1 cellular context compared by ENCODE assay signal in the genomic region with DNA sequence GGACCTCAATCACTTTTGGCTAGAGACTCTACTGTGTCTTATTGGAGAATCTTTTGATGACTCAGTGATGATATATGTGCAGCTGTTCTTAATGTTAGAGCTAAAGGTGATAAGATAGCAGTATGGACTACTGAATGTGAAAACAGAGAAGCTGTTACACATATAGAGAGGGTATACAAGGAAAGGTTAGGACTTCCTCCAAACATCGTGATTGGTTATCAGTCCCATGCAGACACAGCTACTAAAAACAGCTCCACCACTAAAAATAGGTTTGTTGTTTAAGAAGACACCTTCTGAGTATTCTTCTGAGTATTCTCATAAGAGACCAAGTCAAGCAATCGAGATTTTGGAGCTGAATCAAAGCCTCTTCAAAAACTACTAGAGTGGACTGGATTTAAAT.
TF ChIP-seq lines count a peak whose summit lies in the region.

No MANE protein-coding gene starts in this region.

TF ChIP-seq in K562, 482 proteins besides CTCF, POLR2A, EP300 and RAD21 (continued from another document and continues in another):
- TF ChIP-seq, protein P1, sequence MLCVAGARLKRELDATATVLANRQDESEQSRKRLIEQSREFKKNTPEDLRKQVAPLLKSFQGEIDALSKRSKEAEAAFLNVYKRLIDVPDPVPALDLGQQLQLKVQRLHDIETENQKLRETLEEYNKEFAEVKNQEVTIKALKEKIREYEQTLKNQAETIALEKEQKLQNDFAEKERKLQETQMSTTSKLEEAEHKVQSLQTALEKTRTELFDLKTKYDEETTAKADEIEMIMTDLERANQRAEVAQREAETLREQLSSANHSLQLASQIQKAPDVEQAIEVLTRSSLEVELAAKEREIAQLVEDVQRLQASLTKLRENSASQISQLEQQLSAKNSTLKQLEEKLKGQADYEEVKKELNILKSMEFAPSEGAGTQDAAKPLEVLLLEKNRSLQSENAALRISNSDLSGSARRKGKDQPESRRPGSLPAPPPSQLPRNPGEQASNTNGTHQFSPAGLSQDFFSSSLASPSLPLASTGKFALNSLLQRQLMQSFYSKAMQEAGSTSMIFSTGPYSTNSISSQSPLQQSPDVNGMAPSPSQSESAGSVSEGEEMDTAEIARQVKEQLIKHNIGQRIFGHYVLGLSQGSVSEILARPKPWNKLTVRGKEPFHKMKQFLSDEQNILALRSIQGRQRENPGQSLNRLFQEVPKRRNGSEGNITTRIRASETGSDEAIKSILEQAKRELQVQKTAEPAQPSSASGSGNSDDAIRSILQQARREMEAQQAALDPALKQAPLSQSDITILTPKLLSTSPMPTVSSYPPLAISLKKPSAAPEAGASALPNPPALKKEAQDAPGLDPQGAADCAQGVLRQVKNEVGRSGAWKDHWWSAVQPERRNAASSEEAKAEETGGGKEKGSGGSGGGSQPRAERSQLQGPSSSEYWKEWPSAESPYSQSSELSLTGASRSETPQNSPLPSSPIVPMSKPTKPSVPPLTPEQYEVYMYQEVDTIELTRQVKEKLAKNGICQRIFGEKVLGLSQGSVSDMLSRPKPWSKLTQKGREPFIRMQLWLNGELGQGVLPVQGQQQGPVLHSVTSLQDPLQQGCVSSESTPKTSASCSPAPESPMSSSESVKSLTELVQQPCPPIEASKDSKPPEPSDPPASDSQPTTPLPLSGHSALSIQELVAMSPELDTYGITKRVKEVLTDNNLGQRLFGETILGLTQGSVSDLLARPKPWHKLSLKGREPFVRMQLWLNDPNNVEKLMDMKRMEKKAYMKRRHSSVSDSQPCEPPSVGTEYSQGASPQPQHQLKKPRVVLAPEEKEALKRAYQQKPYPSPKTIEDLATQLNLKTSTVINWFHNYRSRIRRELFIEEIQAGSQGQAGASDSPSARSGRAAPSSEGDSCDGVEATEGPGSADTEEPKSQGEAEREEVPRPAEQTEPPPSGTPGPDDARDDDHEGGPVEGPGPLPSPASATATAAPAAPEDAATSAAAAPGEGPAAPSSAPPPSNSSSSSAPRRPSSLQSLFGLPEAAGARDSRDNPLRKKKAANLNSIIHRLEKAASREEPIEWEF (CRISPR knock-in tag; IDR thresholded peaks at IDR 0.05), result no peak
- no peak for TF ChIP-seq ZEB2 (IDR thresholded peaks at IDR 0.05)
- no peak for TF ChIP-seq JUN (IDR thresholded peaks at IDR 0.05; ENCODE audit: borderline replicate concordance, low read depth, low read length)
- TF ChIP-seq JUN (CRISPR knock-in tag; IDR thresholded peaks at IDR 0.05; ENCODE audit: borderline replicate concordance), result no peak
- TF ChIP-seq ZNF507 (tag; conservative IDR thresholded peaks at IDR 0.05), result no peak
- TF ChIP-seq, protein P2, sequence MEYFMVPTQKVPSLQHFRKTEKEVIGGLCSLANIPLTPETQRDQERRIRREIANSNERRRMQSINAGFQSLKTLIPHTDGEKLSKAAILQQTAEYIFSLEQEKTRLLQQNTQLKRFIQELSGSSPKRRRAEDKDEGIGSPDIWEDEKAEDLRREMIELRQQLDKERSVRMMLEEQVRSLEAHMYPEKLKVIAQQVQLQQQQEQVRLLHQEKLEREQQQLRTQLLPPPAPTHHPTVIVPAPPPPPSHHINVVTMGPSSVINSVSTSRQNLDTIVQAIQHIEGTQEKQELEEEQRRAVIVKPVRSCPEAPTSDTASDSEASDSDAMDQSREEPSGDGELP (CRISPR knock-in tag; IDR thresholded peaks at IDR 0.05; ENCODE audit: borderline replicate concordance), result peak; percentile 48; the same call in 1 of the 2 replicates
- TF ChIP-seq, protein P3, sequence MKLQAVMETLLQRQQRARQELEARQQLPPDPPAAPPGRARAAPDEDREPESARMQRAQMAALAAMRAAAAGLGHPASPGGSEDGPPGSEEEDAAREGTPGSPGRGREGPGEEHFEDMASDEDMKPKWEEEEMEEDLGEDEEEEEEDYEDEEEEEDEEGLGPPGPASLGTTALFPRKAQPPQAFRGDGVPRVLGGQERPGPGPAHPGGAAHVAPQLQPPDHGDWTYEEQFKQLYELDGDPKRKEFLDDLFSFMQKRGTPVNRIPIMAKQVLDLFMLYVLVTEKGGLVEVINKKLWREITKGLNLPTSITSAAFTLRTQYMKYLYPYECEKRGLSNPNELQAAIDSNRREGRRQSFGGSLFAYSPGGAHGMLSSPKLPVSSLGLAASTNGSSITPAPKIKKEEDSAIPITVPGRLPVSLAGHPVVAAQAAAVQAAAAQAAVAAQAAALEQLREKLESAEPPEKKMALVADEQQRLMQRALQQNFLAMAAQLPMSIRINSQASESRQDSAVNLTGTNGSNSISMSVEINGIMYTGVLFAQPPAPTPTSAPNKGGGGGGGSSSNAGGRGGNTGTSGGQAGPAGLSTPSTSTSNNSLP (IDR thresholded peaks at IDR 0.05; ENCODE audit: borderline replicate concordance, low read depth, low read length), result 0 out of 2 replicates have a peak, but pooled peaks have one; percentile 53
- TF ChIP-seq CBFA2T3 (IDR thresholded peaks at IDR 0.05), result peak; percentile 82
- peak; percentile 81 for TF ChIP-seq SMARCA4 (IDR thresholded peaks at IDR 0.05)
- no peak for TF ChIP-seq ZNF174 (CRISPR knock-in tag; IDR thresholded peaks at IDR 0.05)
- peak; percentile 32; the same call in 1 of the 2 replicates for TF ChIP-seq KLF16 (IDR thresholded peaks at IDR 0.05)
- TF ChIP-seq HNRNPK (IDR thresholded peaks at IDR 0.05; ENCODE audit: low read depth, low read length, poor library complexity, severe bottlenecking), result no peak
- peak; percentile 92 for TF ChIP-seq LCOR (CRISPR knock-in tag; IDR thresholded peaks at IDR 0.05)
- peak in 1 of 2 experiments; percentile 71; a peak in 2 of 4 replicates for TF ChIP-seq FOXK2 (conservative IDR thresholded peaks at IDR 0.05 in 1 of 2, IDR thresholded peaks at IDR 0.05 in 1 of 2; ENCODE audit: low read depth in 2 of 2)
- TF ChIP-seq SOX6 (IDR thresholded peaks at IDR 0.05), result peak; percentile 67
- peak; percentile 60 for TF ChIP-seq HDAC2 (IDR thresholded peaks at IDR 0.05)
- TF ChIP-seq KLF1 (tag; IDR thresholded peaks at IDR 0.05), result no peak
- TF ChIP-seq ETV1 (tag; conservative IDR thresholded peaks at IDR 0.05; ENCODE audit: low read depth), result no peak
- no peak for TF ChIP-seq ZNF133 (CRISPR knock-in tag; IDR thresholded peaks at IDR 0.05)
- TF ChIP-seq HNRNPUL1 (IDR thresholded peaks at IDR 0.05; ENCODE audit: low read length), result no peak
- TF ChIP-seq, protein P4, sequence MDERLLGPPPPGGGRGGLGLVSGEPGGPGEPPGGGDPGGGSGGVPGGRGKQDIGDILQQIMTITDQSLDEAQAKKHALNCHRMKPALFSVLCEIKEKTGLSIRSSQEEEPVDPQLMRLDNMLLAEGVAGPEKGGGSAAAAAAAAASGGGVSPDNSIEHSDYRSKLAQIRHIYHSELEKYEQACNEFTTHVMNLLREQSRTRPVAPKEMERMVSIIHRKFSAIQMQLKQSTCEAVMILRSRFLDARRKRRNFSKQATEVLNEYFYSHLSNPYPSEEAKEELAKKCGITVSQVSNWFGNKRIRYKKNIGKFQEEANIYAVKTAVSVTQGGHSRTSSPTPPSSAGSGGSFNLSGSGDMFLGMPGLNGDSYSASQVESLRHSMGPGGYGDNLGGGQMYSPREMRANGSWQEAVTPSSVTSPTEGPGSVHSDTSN (CRISPR knock-in tag; IDR thresholded peaks at IDR 0.05; ENCODE audit: low read depth), result no peak
- TF ChIP-seq, protein P4 (tag; conservative IDR thresholded peaks at IDR 0.05; ENCODE audit: low read depth), result peak; percentile 39; the same call in 1 of the 2 replicates
- TF ChIP-seq CBFA2T2 (conservative IDR thresholded peaks at IDR 0.05), result peak; percentile 76
- TF ChIP-seq NCOA4 (IDR thresholded peaks at IDR 0.05; ENCODE audit: partially characterized antibody), result no peak
- TF ChIP-seq PURB (CRISPR knock-in tag; IDR thresholded peaks at IDR 0.05; ENCODE audit: low read depth), result no peak
- no peak for TF ChIP-seq RBM15 (IDR thresholded peaks at IDR 0.05; ENCODE audit: insufficient read depth, low read length)
- peak; percentile 48 for TF ChIP-seq CCNT2 (IDR thresholded peaks at IDR 0.05; ENCODE audit: borderline replicate concordance, extremely low read depth, insufficient read length, low read depth, low read length)
- TF ChIP-seq ZNF12 (CRISPR knock-in tag; IDR thresholded peaks at IDR 0.05), result no peak
- peak; percentile 74 for TF ChIP-seq TEAD4 (IDR thresholded peaks at IDR 0.05; ENCODE audit: low read length)
- TF ChIP-seq TEAD4 (CRISPR knock-in tag; IDR thresholded peaks at IDR 0.05; ENCODE audit: borderline replicate concordance), result no peak
- TF ChIP-seq, protein P5, sequence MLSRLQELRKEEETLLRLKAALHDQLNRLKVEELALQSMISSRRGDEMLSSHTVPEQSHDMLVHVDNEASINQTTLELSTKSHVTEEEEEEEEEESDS (CRISPR knock-in tag; IDR thresholded peaks at IDR 0.05), result no peak
- peak in 1 of 2 experiments; percentile 49; a peak in 1 of 4 replicates for TF ChIP-seq FOXA3 (CRISPR knock-in tag; conservative IDR thresholded peaks at IDR 0.05 in 1 of 2, IDR thresholded peaks at IDR 0.05 in 1 of 2)
- TF ChIP-seq CREM (IDR thresholded peaks at IDR 0.05; ENCODE audit: low read depth), result 0 out of 2 replicates have a peak, but pooled peaks have one; percentile 6
- TF ChIP-seq SUPT5H (IDR thresholded peaks at IDR 0.05), result no peak
- peak; percentile 57; the same call in 1 of the 2 replicates for TF ChIP-seq SMARCE1 (IDR thresholded peaks at IDR 0.05)
- TF ChIP-seq ZNF3 (CRISPR knock-in tag; IDR thresholded peaks at IDR 0.05), result no peak
- TF ChIP-seq FOXA1 (IDR thresholded peaks at IDR 0.05; ENCODE audit: borderline replicate concordance), result no peak
- TF ChIP-seq POU5F1 (IDR thresholded peaks at IDR 0.05; ENCODE audit: borderline replicate concordance, low read depth, low read length, partially characterized antibody), result no peak
- TF ChIP-seq HDAC3 (IDR thresholded peaks at IDR 0.05; ENCODE audit: borderline replicate concordance, partially characterized antibody), result peak; percentile 40
- no peak for TF ChIP-seq SAFB2 (IDR thresholded peaks at IDR 0.05; ENCODE audit: borderline replicate concordance, low read depth, low read length, severe bottlenecking)
- TF ChIP-seq MCM7 (IDR thresholded peaks at IDR 0.05), result no peak
- TF ChIP-seq, protein P6, sequence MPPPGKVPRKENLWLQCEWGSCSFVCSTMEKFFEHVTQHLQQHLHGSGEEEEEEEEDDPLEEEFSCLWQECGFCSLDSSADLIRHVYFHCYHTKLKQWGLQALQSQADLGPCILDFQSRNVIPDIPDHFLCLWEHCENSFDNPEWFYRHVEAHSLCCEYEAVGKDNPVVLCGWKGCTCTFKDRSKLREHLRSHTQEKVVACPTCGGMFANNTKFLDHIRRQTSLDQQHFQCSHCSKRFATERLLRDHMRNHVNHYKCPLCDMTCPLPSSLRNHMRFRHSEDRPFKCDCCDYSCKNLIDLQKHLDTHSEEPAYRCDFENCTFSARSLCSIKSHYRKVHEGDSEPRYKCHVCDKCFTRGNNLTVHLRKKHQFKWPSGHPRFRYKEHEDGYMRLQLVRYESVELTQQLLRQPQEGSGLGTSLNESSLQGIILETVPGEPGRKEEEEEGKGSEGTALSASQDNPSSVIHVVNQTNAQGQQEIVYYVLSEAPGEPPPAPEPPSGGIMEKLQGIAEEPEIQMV (tag; conservative IDR thresholded peaks at IDR 0.05; ENCODE audit: low read depth), result no peak
- no peak for TF ChIP-seq TAF15 (IDR thresholded peaks at IDR 0.05; ENCODE audit: low read depth, low read length)
- TF ChIP-seq ZNF197 (CRISPR knock-in tag; IDR thresholded peaks at IDR 0.05; ENCODE audit: low read depth), result no peak
- no peak for TF ChIP-seq DMBX1 (CRISPR knock-in tag; IDR thresholded peaks at IDR 0.05; ENCODE audit: borderline replicate concordance)
- TF ChIP-seq, protein P7, sequence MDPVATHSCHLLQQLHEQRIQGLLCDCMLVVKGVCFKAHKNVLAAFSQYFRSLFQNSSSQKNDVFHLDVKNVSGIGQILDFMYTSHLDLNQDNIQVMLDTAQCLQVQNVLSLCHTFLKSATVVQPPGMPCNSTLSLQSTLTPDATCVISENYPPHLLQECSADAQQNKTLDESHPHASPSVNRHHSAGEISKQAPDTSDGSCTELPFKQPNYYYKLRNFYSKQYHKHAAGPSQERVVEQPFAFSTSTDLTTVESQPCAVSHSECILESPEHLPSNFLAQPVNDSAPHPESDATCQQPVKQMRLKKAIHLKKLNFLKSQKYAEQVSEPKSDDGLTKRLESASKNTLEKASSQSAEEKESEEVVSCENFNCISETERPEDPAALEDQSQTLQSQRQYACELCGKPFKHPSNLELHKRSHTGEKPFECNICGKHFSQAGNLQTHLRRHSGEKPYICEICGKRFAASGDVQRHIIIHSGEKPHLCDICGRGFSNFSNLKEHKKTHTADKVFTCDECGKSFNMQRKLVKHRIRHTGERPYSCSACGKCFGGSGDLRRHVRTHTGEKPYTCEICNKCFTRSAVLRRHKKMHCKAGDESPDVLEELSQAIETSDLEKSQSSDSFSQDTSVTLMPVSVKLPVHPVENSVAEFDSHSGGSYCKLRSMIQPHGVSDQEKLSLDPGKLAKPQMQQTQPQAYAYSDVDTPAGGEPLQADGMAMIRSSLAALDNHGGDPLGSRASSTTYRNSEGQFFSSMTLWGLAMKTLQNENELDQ (CRISPR knock-in tag; IDR thresholded peaks at IDR 0.05; ENCODE audit: borderline replicate concordance), result no peak
- no peak for TF ChIP-seq PYGO2 (tag; IDR thresholded peaks at IDR 0.05)
- TF ChIP-seq MEF2D (tag; conservative IDR thresholded peaks at IDR 0.05; ENCODE audit: low read depth), result peak; percentile 96
- no peak for TF ChIP-seq NEUROD1 (IDR thresholded peaks at IDR 0.05; ENCODE audit: borderline replicate concordance, low read depth, low read length, partially characterized antibody)
- TF ChIP-seq DPF2 (IDR thresholded peaks at IDR 0.05), result peak; percentile 63; the same call in 1 of the 2 replicates
- TF ChIP-seq RCOR1 (IDR thresholded peaks at IDR 0.05; ENCODE audit: borderline replicate concordance in 1 of 2, low read depth in 2 of 2, low read length in 2 of 2), result peak in 1 of 2 experiments; percentile 73; a peak in 2 of 4 replicates
- peak in 1 of 2 experiments; percentile 86; a peak in 2 of 4 replicates for TF ChIP-seq TBL1XR1 (IDR thresholded peaks at IDR 0.05; ENCODE audit: low read length in 2 of 2)
- TF ChIP-seq STAG1 (CRISPR knock-in tag; IDR thresholded peaks at IDR 0.05; ENCODE audit: borderline replicate concordance), result no peak
